19 cellular contexts compared by ENCODE assay signal in genomic region chr14:42193426-42193766, GRCh38.
"Had no signal": no experiment of that assay in that cellular context is flagged by ENCODE, and none has a peak within 500 bp of the region (broad histone marks: within the 10 kb centered on the region; RNA-seq: fewer than 3 reads in every experiment).

No MANE protein-coding gene starts in this region.

- H3K4me1 Mint-ChIP-seq: natural killer cell had no signal

- H3K27me3 Mint-ChIP-seq: type B pancreatic cell had no signal

- H3K27me3 ChIP-seq: esophagus squamous epithelium, right lobe of liver had no signal

- H3K9me3 ChIP-seq: esophagus squamous epithelium, lower lobe of right lung, prostate gland, right lobe of liver had no signal

- H3K4me3 ChIP-seq: esophagus squamous epithelium, lower lobe of right lung, mucosa of descending colon, prostate gland, right lobe of liver had no signal

- ATAC-seq: activated CD4-positive, CD25-positive, alpha-beta regulatory T cell treated with anti-CD3 and anti-CD28 coated beads, Interleukin-2, amount 50 U/mL, for 24 hours; activated naive CD4-positive, alpha-beta T cell treated with anti-CD3 and anti-CD28 coated beads, Interleukin-2, amount 50 U/mL, for 72 hours; activated T-cell treated with anti-CD3 and anti-CD28 coated beads, Interleukin-2, amount 50 U/mL, for 4 hours; lower lobe of right lung; natural killer cell; right lobe of liver had no signal

- H3K27ac ChIP-seq: esophagus squamous epithelium, lower lobe of right lung, prostate gland, right lobe of liver had no signal

- H3K36me3 ChIP-seq: esophagus squamous epithelium, lower lobe of right lung, prostate gland, right lobe of liver had no signal

- H3K4me1 ChIP-seq: lower lobe of right lung, prostate gland, right lobe of liver had no signal

- H3K4me3 Mint-ChIP-seq: activated T-cell treated with anti-CD3 and anti-CD28 coated beads, Interleukin-2, amount 50 U/mL, for 4 hours; endodermal cell; natural killer cell; type B pancreatic cell had no signal

- H3K36me3 Mint-ChIP-seq: activated naive CD4-positive, alpha-beta T cell treated with anti-CD3 and anti-CD28 coated beads, Interleukin-2, amount 50 U/mL, for 72 hours; type B pancreatic cell had no signal

- FAIRE-seq: bronchial epithelial cell, frontal cortex had no signal

- H3K9me3 Mint-ChIP-seq: endodermal cell, type B pancreatic cell had no signal

- DNase-seq: activated CD4-positive, alpha-beta T cell treated with anti-CD3 and anti-CD28 coated beads, Interleukin-2, amount 50 U/mL, for 48 hours; activated effector memory CD4-positive, alpha-beta T cell treated with anti-CD3 and anti-CD28 coated beads, Interleukin-2, amount 50 U/mL, for 16 hours; activated T-cell treated with anti-CD3 and anti-CD28 coated beads, Interleukin-2, amount 50 U/mL, for 4 hours; endodermal cell; esophagus squamous epithelium; lower lobe of right lung; mucosa of descending colon; natural killer cell; nucleus accumbens; right lobe of liver; stimulated activated CD4-positive, alpha-beta T cell treated with anti-CD3 and anti-CD28 coated beads, Interleukin-12 subunit alpha, Interleukin-12 subunit beta, amount 100 ng/mL, for 4 hours; stimulated activated naive CD4-positive, alpha-beta T cell; substantia nigra had no signal

- H3K27ac Mint-ChIP-seq: activated naive CD4-positive, alpha-beta T cell treated with anti-CD3 and anti-CD28 coated beads, Interleukin-2, amount 50 U/mL, for 72 hours; endodermal cell; natural killer cell; type B pancreatic cell had no signal
